In genomic region chr20:60057866-60058807, GRCh38 we compare ENCODE assay signal across 8 cellular contexts.
DNase-seq lines count a peak whose midpoint lies in the region; ATAC-seq, FAIRE-seq and TF ChIP-seq lines count a peak whose summit lies in the region.

No MANE protein-coding gene starts in this region.

- FAIRE-seq in D721Med (lab: Jason Lieb, UNC), result no peak

- no peaks in the 10 kb centered on the region for H3K27me3 ChIP-seq in prostate gland (replicated peaks; ENCODE audit: insufficient read depth)

- WGBS in prostate gland, result 55% methylated on average over 20 of the region's 20 CpGs

- H3K9me3 ChIP-seq in prostate gland, result no peaks in the 10 kb centered on the region

- H3K36me3 ChIP-seq in prostate gland, result no peaks in the 10 kb centered on the region

- DNase-seq in COLO668 (lab: John Stamatoyannopoulos, UW; ENCODE audit: unreplicated experiment) (peak; percentile 27), Kasumi-1 (lab: John Stamatoyannopoulos, UW) (peak; percentile 97), SK-N-DZ (ENCODE audit: low spot score) (peak; percentile 92), choroid plexus epithelial cell (ENCODE audit: low read depth) (peak; percentile 47), myocyte (ENCODE audit: low read depth) (peak; percentile 84), prostate gland (ENCODE audit: low spot score) (no peak), D721Med (ENCODE audit: insufficient read length, low spot score) (no peak)

- no peak for TF ChIP-seq CTCF in choroid plexus epithelial cell (conservative IDR thresholded peaks at IDR 0.05; ENCODE audit: low read depth, low read length)
- TF ChIP-seq CTCF in prostate gland (IDR thresholded peaks at IDR 0.05), result no peak
- TF ChIP-seq CTCF in D721Med (IDR thresholded peaks at IDR 0.05; ENCODE audit: insufficient read depth, missing control alignments), result no peak

- ATAC-seq in GM21717 (IDR thresholded peaks at IDR 0.05; ENCODE audit: unreplicated experiment), result no peak

- H3K4me3 ChIP-seq in choroid plexus epithelial cell (ENCODE audit: low read depth, low read length) (no peak overlapping the region), prostate gland (no peak overlapping the region)

- H3K4me1 ChIP-seq in prostate gland (replicated peaks), result no peaks in the 10 kb centered on the region

- H3K27ac ChIP-seq in prostate gland, result peak overlapping the region in 1 of 2 donors; percentile 12

- intact Hi-C loops in prostate gland (cut with DNase I), result loop anchor here (5.0 to 10.0 kb wide), 4 partner anchors 113 to 1839 kb away; partner anchors contain the start of genes FAM217B and PPP1R3D

- TF ChIP-seq POLR2A in prostate gland (IDR thresholded peaks at IDR 0.05), result no peak

Comparison
In these comparisons a context has a peak if more than half of its experiments do, and no peak if none do; other contexts are left out.
1. DNase-seq: peak in COLO668 (single experiment), Kasumi-1 (2 of 2), SK-N-DZ (single experiment), choroid plexus epithelial cell (single experiment) and myocyte (single experiment); none in prostate gland (single experiment) and D721Med (single experiment).